6 cellular contexts compared by ENCODE assay signal in genomic region chrX:131250984-131251738, GRCh38. TPM values are rescaled to one million over a fixed set of nuclear protein-coding genes. Genes with fewer than 3 reads are reported as not detected.
"Had no signal": no experiment of that assay in that cellular context is flagged by ENCODE, and none has a peak within 500 bp of the region (broad histone marks: within the 10 kb centered on the region; RNA-seq: fewer than 3 reads in every experiment).

No MANE protein-coding gene starts in this region.

RNA-seq across cellular contexts. Expression of gene IGSF1, which starts 37.9 kb away (rescaled TPM):
- total RNA-seq: dermis blood vessel endothelial cell; myocyte; naive thymus-derived CD8-positive, alpha-beta T cell; pulmonary artery endothelial cell; spleen had no signal
- polyA plus RNA-seq: keratinocyte; naive thymus-derived CD8-positive, alpha-beta T cell had no signal
